Comparison of ENCODE assay signal across 1 cellular context in the genomic region with DNA sequence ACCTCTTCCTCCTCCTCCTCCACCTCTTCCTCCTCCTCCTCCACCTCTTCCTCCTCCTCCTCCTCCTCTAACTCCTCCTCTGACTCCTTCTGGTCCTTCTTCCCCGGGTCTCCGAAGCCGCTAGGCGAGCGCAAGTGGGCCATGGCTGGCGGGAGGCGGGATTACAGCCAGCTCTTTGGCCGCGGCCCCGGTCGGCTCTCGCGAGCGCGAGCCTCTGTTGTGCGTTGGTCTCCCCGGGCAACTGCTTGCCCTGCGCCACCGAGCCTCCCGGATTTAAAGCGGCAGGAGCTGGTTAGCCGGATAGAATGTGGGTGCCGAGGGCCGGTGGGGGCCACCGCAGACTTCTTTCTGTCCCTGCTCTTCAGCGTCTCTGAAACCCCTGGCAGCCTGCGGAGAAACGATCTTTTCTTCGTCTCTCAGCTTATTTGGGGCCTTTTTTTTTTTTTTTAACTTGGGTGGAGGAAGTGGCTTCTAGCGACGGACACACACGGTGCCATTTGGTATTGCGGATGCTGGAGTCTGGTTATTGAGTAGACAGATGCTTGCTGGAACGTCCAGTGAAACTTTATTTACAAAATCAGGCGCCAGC.
A peak's percentile ranks its signal among the peaks of the same experiment; 100 is the strongest.
TF ChIP-seq lines count a peak whose summit lies in the region.

A gene (minus strand): TSS at position 165 of the 589 bp plus-strand sequence. CDS start 22 bp downstream, at position 143.

TF ChIP-seq in K562, 482 proteins besides CTCF, POLR2A, EP300 and RAD21 (continued from another document and continues in another):
- TF ChIP-seq, protein P1, sequence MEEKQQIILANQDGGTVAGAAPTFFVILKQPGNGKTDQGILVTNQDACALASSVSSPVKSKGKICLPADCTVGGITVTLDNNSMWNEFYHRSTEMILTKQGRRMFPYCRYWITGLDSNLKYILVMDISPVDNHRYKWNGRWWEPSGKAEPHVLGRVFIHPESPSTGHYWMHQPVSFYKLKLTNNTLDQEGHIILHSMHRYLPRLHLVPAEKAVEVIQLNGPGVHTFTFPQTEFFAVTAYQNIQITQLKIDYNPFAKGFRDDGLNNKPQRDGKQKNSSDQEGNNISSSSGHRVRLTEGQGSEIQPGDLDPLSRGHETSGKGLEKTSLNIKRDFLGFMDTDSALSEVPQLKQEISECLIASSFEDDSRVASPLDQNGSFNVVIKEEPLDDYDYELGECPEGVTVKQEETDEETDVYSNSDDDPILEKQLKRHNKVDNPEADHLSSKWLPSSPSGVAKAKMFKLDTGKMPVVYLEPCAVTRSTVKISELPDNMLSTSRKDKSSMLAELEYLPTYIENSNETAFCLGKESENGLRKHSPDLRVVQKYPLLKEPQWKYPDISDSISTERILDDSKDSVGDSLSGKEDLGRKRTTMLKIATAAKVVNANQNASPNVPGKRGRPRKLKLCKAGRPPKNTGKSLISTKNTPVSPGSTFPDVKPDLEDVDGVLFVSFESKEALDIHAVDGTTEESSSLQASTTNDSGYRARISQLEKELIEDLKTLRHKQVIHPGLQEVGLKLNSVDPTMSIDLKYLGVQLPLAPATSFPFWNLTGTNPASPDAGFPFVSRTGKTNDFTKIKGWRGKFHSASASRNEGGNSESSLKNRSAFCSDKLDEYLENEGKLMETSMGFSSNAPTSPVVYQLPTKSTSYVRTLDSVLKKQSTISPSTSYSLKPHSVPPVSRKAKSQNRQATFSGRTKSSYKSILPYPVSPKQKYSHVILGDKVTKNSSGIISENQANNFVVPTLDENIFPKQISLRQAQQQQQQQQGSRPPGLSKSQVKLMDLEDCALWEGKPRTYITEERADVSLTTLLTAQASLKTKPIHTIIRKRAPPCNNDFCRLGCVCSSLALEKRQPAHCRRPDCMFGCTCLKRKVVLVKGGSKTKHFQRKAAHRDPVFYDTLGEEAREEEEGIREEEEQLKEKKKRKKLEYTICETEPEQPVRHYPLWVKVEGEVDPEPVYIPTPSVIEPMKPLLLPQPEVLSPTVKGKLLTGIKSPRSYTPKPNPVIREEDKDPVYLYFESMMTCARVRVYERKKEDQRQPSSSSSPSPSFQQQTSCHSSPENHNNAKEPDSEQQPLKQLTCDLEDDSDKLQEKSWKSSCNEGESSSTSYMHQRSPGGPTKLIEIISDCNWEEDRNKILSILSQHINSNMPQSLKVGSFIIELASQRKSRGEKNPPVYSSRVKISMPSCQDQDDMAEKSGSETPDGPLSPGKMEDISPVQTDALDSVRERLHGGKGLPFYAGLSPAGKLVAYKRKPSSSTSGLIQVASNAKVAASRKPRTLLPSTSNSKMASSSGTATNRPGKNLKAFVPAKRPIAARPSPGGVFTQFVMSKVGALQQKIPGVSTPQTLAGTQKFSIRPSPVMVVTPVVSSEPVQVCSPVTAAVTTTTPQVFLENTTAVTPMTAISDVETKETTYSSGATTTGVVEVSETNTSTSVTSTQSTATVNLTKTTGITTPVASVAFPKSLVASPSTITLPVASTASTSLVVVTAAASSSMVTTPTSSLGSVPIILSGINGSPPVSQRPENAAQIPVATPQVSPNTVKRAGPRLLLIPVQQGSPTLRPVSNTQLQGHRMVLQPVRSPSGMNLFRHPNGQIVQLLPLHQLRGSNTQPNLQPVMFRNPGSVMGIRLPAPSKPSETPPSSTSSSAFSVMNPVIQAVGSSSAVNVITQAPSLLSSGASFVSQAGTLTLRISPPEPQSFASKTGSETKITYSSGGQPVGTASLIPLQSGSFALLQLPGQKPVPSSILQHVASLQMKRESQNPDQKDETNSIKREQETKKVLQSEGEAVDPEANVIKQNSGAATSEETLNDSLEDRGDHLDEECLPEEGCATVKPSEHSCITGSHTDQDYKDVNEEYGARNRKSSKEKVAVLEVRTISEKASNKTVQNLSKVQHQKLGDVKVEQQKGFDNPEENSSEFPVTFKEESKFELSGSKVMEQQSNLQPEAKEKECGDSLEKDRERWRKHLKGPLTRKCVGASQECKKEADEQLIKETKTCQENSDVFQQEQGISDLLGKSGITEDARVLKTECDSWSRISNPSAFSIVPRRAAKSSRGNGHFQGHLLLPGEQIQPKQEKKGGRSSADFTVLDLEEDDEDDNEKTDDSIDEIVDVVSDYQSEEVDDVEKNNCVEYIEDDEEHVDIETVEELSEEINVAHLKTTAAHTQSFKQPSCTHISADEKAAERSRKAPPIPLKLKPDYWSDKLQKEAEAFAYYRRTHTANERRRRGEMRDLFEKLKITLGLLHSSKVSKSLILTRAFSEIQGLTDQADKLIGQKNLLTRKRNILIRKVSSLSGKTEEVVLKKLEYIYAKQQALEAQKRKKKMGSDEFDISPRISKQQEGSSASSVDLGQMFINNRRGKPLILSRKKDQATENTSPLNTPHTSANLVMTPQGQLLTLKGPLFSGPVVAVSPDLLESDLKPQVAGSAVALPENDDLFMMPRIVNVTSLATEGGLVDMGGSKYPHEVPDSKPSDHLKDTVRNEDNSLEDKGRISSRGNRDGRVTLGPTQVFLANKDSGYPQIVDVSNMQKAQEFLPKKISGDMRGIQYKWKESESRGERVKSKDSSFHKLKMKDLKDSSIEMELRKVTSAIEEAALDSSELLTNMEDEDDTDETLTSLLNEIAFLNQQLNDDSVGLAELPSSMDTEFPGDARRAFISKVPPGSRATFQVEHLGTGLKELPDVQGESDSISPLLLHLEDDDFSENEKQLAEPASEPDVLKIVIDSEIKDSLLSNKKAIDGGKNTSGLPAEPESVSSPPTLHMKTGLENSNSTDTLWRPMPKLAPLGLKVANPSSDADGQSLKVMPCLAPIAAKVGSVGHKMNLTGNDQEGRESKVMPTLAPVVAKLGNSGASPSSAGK (IDR thresholded peaks at IDR 0.05) = peak; percentile 54
- TF ChIP-seq GABPB2 (CRISPR knock-in tag; conservative IDR thresholded peaks at IDR 0.05) (no peak), PTRF (tag; IDR thresholded peaks at IDR 0.05) (no peak), CBX5 (IDR thresholded peaks at IDR 0.05; ENCODE audit: borderline replicate concordance, low read depth) (no peak), ZC3H4 (CRISPR knock-in tag; IDR thresholded peaks at IDR 0.05; ENCODE audit: borderline replicate concordance) (no peak), ESRRA (IDR thresholded peaks at IDR 0.05; ENCODE audit: borderline replicate concordance, low read depth) (no peak), ZFX (CRISPR knock-in tag; IDR thresholded peaks at IDR 0.05) (peak; percentile 43), NCOA1 (IDR thresholded peaks at IDR 0.05; ENCODE audit: low read depth) (no peak), ZSCAN29 (IDR thresholded peaks at IDR 0.05) (no peak), DDX20 (tag; IDR thresholded peaks at IDR 0.05; ENCODE audit: low read depth) (no peak), GATAD2B (IDR thresholded peaks at IDR 0.05; ENCODE audit: borderline replicate concordance) (no peak), TARDBP (IDR thresholded peaks at IDR 0.05) (no peak), RFX5 (IDR thresholded peaks at IDR 0.05; ENCODE audit: low read depth, low read length) (no peak), CREB1 (IDR thresholded peaks at IDR 0.05) (no peak), CREB1 (CRISPR knock-in tag; IDR thresholded peaks at IDR 0.05) (no peak), BRD9 (IDR thresholded peaks at IDR 0.05; ENCODE audit: low read depth, partially characterized antibody) (no peak), E2F3 (CRISPR knock-in tag; IDR thresholded peaks at IDR 0.05) (no peak), HDAC6 (IDR thresholded peaks at IDR 0.05; ENCODE audit: low read depth, low read length) (no peak), PRPF4 (IDR thresholded peaks at IDR 0.05; ENCODE audit: insufficient read depth, low read depth, low read length, poor library complexity, severe bottlenecking) (no peak), MBD2 (IDR thresholded peaks at IDR 0.05; ENCODE audit: borderline replicate concordance, low read depth) (0 out of 2 replicates have a peak, but pooled peaks have one; percentile 26), NELFE (IDR thresholded peaks at IDR 0.05; ENCODE audit: insufficient read depth, insufficient read length) (no peak), HDAC3 (IDR thresholded peaks at IDR 0.05; ENCODE audit: borderline replicate concordance, partially characterized antibody) (no peak), ETV1 (tag; conservative IDR thresholded peaks at IDR 0.05; ENCODE audit: low read depth) (peak; percentile 38; the same call in 1 of the 2 replicates), NR2C1 (IDR thresholded peaks at IDR 0.05) (no peak), NR2C1 (tag; IDR thresholded peaks at IDR 0.05) (no peak), ZKSCAN1 (IDR thresholded peaks at IDR 0.05; ENCODE audit: low read depth, low read length) (no peak), SP1 (CRISPR knock-in tag; IDR thresholded peaks at IDR 0.05) (no peak), SLC30A9 (CRISPR knock-in tag; IDR thresholded peaks at IDR 0.05) (no peak), FOXJ2 (tag; IDR thresholded peaks at IDR 0.05) (peak; percentile 97), JUN (IDR thresholded peaks at IDR 0.05; ENCODE audit: borderline replicate concordance, low read depth, low read length) (no peak), JUN (CRISPR knock-in tag; IDR thresholded peaks at IDR 0.05; ENCODE audit: borderline replicate concordance) (no peak), TBP (optimal IDR thresholded peaks at IDR 0.05; ENCODE audit: low read depth, low read length) (peak; percentile 42), ADNP (tag; IDR thresholded peaks at IDR 0.05) (no peak), KAT2B (IDR thresholded peaks at IDR 0.05; ENCODE audit: low read depth, low read length) (no peak), RBFOX2 (IDR thresholded peaks at IDR 0.05; ENCODE audit: low read depth, low read length) (peak; percentile 80), JUND (IDR thresholded peaks at IDR 0.05; ENCODE audit: borderline replicate concordance, low read depth, low read length) (peak; percentile 4; the same call in 1 of the 2 replicates), JUND (tag; IDR thresholded peaks at IDR 0.05; ENCODE audit: borderline replicate concordance, low read depth, low read length) (no peak), RBM17 (IDR thresholded peaks at IDR 0.05; ENCODE audit: borderline replicate concordance, low read depth, low read length) (no peak), ZNF766 (CRISPR knock-in tag; conservative IDR thresholded peaks at IDR 0.05) (no peak), NFIC (IDR thresholded peaks at IDR 0.05) (peak; percentile 50; the same call in 1 of the 2 replicates), MAFG (tag; conservative IDR thresholded peaks at IDR 0.05) (no peak), L3MBTL2 (IDR thresholded peaks at IDR 0.05) (peak; percentile 62), ATF1 (CRISPR knock-in tag; IDR thresholded peaks at IDR 0.05) (no peak), ATF1 (tag; IDR thresholded peaks at IDR 0.05) (no peak), PHB2 (IDR thresholded peaks at IDR 0.05; ENCODE audit: low read depth) (no peak), MAFF (IDR thresholded peaks at IDR 0.05; ENCODE audit: low read length) (no peak; the same call in 1 of the 2 replicates), RFX7 (CRISPR knock-in tag; IDR thresholded peaks at IDR 0.05) (no peak), STAG1 (CRISPR knock-in tag; IDR thresholded peaks at IDR 0.05; ENCODE audit: borderline replicate concordance) (no peak), SMARCB1 (IDR thresholded peaks at IDR 0.05; ENCODE audit: insufficient read length, low read depth) (no peak), ZNF217 (CRISPR knock-in tag; IDR thresholded peaks at IDR 0.05) (no peak), RBM34 (IDR thresholded peaks at IDR 0.05; ENCODE audit: borderline replicate concordance, insufficient read depth, low read length) (no peak), CHD1 (IDR thresholded peaks at IDR 0.05; ENCODE audit: low read length) (no peak), ZFP1 (CRISPR knock-in tag; IDR thresholded peaks at IDR 0.05) (no peak), SMAD1 (IDR thresholded peaks at IDR 0.05; ENCODE audit: low read depth, low read length, partially characterized antibody) (no peak), SNIP1 (IDR thresholded peaks at IDR 0.05; ENCODE audit: low read depth) (peak; percentile 85), CSDE1 (IDR thresholded peaks at IDR 0.05) (no peak)
- TF ChIP-seq, protein P2, sequence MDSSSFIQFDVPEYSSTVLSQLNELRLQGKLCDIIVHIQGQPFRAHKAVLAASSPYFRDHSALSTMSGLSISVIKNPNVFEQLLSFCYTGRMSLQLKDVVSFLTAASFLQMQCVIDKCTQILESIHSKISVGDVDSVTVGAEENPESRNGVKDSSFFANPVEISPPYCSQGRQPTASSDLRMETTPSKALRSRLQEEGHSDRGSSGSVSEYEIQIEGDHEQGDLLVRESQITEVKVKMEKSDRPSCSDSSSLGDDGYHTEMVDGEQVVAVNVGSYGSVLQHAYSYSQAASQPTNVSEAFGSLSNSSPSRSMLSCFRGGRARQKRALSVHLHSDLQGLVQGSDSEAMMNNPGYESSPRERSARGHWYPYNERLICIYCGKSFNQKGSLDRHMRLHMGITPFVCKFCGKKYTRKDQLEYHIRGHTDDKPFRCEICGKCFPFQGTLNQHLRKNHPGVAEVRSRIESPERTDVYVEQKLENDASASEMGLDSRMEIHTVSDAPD (CRISPR knock-in tag; IDR thresholded peaks at IDR 0.05) = no peak
- TF ChIP-seq, protein P3, sequence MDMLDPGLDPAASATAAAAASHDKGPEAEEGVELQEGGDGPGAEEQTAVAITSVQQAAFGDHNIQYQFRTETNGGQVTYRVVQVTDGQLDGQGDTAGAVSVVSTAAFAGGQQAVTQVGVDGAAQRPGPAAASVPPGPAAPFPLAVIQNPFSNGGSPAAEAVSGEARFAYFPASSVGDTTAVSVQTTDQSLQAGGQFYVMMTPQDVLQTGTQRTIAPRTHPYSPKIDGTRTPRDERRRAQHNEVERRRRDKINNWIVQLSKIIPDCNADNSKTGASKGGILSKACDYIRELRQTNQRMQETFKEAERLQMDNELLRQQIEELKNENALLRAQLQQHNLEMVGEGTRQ (CRISPR knock-in tag; IDR thresholded peaks at IDR 0.05) = no peak
- TF ChIP-seq, protein P4, sequence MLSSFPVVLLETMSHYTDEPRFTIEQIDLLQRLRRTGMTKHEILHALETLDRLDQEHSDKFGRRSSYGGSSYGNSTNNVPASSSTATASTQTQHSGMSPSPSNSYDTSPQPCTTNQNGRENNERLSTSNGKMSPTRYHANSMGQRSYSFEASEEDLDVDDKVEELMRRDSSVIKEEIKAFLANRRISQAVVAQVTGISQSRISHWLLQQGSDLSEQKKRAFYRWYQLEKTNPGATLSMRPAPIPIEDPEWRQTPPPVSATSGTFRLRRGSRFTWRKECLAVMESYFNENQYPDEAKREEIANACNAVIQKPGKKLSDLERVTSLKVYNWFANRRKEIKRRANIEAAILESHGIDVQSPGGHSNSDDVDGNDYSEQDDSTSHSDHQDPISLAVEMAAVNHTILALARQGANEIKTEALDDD (IDR thresholded peaks at IDR 0.05) = no peak
- TF ChIP-seq, protein P5, sequence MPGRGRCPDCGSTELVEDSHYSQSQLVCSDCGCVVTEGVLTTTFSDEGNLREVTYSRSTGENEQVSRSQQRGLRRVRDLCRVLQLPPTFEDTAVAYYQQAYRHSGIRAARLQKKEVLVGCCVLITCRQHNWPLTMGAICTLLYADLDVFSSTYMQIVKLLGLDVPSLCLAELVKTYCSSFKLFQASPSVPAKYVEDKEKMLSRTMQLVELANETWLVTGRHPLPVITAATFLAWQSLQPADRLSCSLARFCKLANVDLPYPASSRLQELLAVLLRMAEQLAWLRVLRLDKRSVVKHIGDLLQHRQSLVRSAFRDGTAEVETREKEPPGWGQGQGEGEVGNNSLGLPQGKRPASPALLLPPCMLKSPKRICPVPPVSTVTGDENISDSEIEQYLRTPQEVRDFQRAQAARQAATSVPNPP (IDR thresholded peaks at IDR 0.05; ENCODE audit: borderline replicate concordance, insufficient read depth, insufficient read length) = no peak
